Comparison of ENCODE assay signal across 8 cellular contexts in genomic region chr15:64381000-64381751, GRCh38. TPM values are rescaled to one million over a fixed set of nuclear protein-coding genes. Genes with fewer than 3 reads are reported as not detected.
DNase-seq lines count a peak whose midpoint lies in the region; ATAC-seq and TF ChIP-seq lines count a peak whose summit lies in the region.

Gene PCLAF (minus strand): TSS chr15:64381441. CDS start chr15:64381371, 70 bp downstream.

- no peaks in the 10 kb centered on the region for H3K27me3 ChIP-seq in IMR-90 (ENCODE audit: control insufficient read depth, insufficient read depth, low read length)

- H3K4me1 ChIP-seq in IMR-90 (ENCODE audit: control insufficient read depth, insufficient read depth, low read length) (peaks cover 2% of the 10 kb centered on the region), OCI-LY7 (ENCODE audit: insufficient read depth, low read length, poor library complexity, severe bottlenecking) (peaks cover 21% of the 10 kb centered on the region)

- peak within 1 kb of the TSS; percentile 12; the same call in 1 of the 2 replicates for H3K4ac ChIP-seq in IMR-90 (ENCODE audit: low read depth, low read length)

- ATAC-seq in GM21529 (IDR thresholded peaks at IDR 0.05; ENCODE audit: unreplicated experiment) (peak; percentile 97), IMR-90 (ENCODE audit: low read depth) (peak; percentile 99)

- H4K20me1 ChIP-seq in IMR-90 (ENCODE audit: insufficient read depth, low read length) (no peaks in the 10 kb centered on the region), OCI-LY7 (ENCODE audit: insufficient read depth, low read length) (peaks cover 5% of the 10 kb centered on the region)

- peak within 1 kb of the TSS; percentile 26; the same call in 1 of the 2 replicates for H4K91ac ChIP-seq in IMR-90 (ENCODE audit: insufficient read depth, low read depth, low read length)

- H3K4me2 ChIP-seq in IMR-90 (ENCODE audit: low read depth, low read length) (peak within 1 kb of the TSS; percentile 87), OCI-LY7 (ENCODE audit: low read length) (peak within 1 kb of the TSS; percentile 90)

- H3K79me2 ChIP-seq in OCI-LY7 (ENCODE audit: insufficient read depth, low read depth, low read length), result peaks cover 42% of the 10 kb centered on the region

- DNase-seq in DMS153 (lab: John Stamatoyannopoulos, UW) (peak; percentile 65), IMR-90 (peak; percentile 94), OCI-LY7 (ENCODE audit: low spot score) (peak; percentile 98), epidermal melanocyte (ENCODE audit: insufficient read length, low spot score) (peak; percentile 98), middle frontal gyrus (ENCODE audit: extremely low spot score, low spot score) (peak; percentile 89)
- DNase-seq in activated CD8-positive, alpha-beta memory T cell treated with anti-CD3 and anti-CD28 coated beads, Interleukin-2, amount 50 U/mL, for 48 hours, result peak; percentile 95
- DNase-seq in stimulated activated CD8-positive, alpha-beta memory T cell treated with anti-CD3 and anti-CD28 coated beads, Interleukin-2, amount 100 ng/mL, for 1 hour (ENCODE audit: low read depth in 2 of 2), result peak; percentile 72 to 81

- H3K23ac ChIP-seq in IMR-90 (ENCODE audit: low read depth, low read length), result peak within 1 kb of the TSS; percentile 60; the same call in 1 of the 2 replicates

- no peaks in the 10 kb centered on the region for H3K9me2 ChIP-seq in OCI-LY7 (ENCODE audit: insufficient read depth, low read length)

- POLR2A ChIA-PET in IMR-90 (lab: Charles Lee; ENCODE audit: unreplicated experiment), result no interaction called here
- POLR2A ChIA-PET in OCI-LY7 (lab: Charles Lee), result interaction anchor here (1.1 kb wide), 1 partner anchor 76 kb away, joined by 3 read pairs; no protein-coding TSS in a partner anchor

- peaks cover 0 to 20% of the 10 kb centered on the region in 2 experiments; a peak in 2 of 4 replicates for H3K79me1 ChIP-seq in IMR-90 (ENCODE audit: low read depth in 1 of 2, low read length in 2 of 2)

- no peak within 1 kb of the TSS for H2BK120ac ChIP-seq in IMR-90 (ENCODE audit: low read depth, low read length)

- no peak for TF ChIP-seq RAD21 in IMR-90 (IDR thresholded peaks at IDR 0.05; ENCODE audit: low read length)

- intact Hi-C loops in IMR-90 (cut with micrococcal nuclease), result no loop called here
- intact Hi-C loops in OCI-LY7 (cut with micrococcal nuclease; ENCODE audit: unreplicated experiment), result loop anchor here (5.0 kb wide), 1 partner anchor 289 kb away; the partner anchor contains the start of gene CIAO2A

- dilution Hi-C loops in IMR-90 (cut with HindIII; ENCODE audit: low sequenced_read_pairs, unreplicated experiment), result no loop called here

- BruUV-seq in IMR-90 (replicated peaks; lab: Mats Ljungman, UMichigan) (no TSS peak), OCI-LY7 (replicated peaks; lab: Mats Ljungman, UMichigan) (TSS peak; percentile 76)

- TF ChIP-seq CTCF in IMR-90 (conservative IDR thresholded peaks at IDR 0.05; ENCODE audit: low read depth, low read length) (no peak), OCI-LY7 (conservative IDR thresholded peaks at IDR 0.05; ENCODE audit: low read length) (no peak; the same call in 1 of the 2 replicates)

- TF ChIP-seq POLR2A in IMR-90 (IDR thresholded peaks at IDR 0.05; ENCODE audit: low read depth, low read length), result peak; percentile 82

- peak within 1 kb of the TSS; percentile 40; the same call in 1 of the 2 replicates for H3K56ac ChIP-seq in IMR-90 (ENCODE audit: extremely low read depth, insufficient read depth, low read length)

- H2BK15ac ChIP-seq in IMR-90 (ENCODE audit: low read depth, low read length), result no peak within 1 kb of the TSS

- H3K18ac ChIP-seq in IMR-90 (ENCODE audit: low read depth, low read length), result no peak within 1 kb of the TSS

- H2AFZ ChIP-seq in IMR-90 (replicated peaks; ENCODE audit: low read length, poor library complexity) (peak within 1 kb of the TSS; percentile 87), OCI-LY7 (ENCODE audit: low read length) (peak within 1 kb of the TSS; percentile 91)

- H3K9me3 ChIP-seq in IMR-90 (ENCODE audit: control insufficient read depth, insufficient read depth, low read length), result no peaks in the 10 kb centered on the region
- H3K9me3 ChIP-seq in OCI-LY7 (ENCODE audit: low read length), result no peaks in the 10 kb centered on the region

- H2AK9ac ChIP-seq in IMR-90 (replicated peaks; ENCODE audit: low read depth, low read length, poor library complexity), result peak within 1 kb of the TSS; percentile 51

- in situ Hi-C loops in IMR-90 (cut with MboI; ENCODE audit: low sequenced_read_pairs), result no loop called here

- no peak within 1 kb of the TSS for H2BK5ac ChIP-seq in IMR-90 (ENCODE audit: low read depth, low read length, poor library complexity, severe bottlenecking)

- H3K36me3 ChIP-seq in IMR-90 (ENCODE audit: control insufficient read depth, insufficient read depth, low read length), result no peaks in the 10 kb centered on the region
- H3K36me3 ChIP-seq in OCI-LY7 (ENCODE audit: insufficient read depth, low read length), result peaks cover 40% of the 10 kb centered on the region

- H4K8ac ChIP-seq in IMR-90 (ENCODE audit: low read depth in 2 of 2, low read length in 2 of 2), result peak within 1 kb of the TSS; percentile 65 to 68; a peak in 3 of 4 replicates

- H2AK5ac ChIP-seq in IMR-90 (ENCODE audit: low read depth, low read length), result peak within 1 kb of the TSS; percentile 10; the same call in 1 of the 2 replicates

- CTCF ChIA-PET in IMR-90 (lab: Yijun Ruan, JAX) (no interaction called here), OCI-LY7 (lab: Charles Lee; ENCODE audit: unreplicated experiment) (no interaction called here)

- H3K9me1 ChIP-seq in IMR-90 (ENCODE audit: insufficient read depth, low read length), result no peaks in the 10 kb centered on the region

- no peak within 1 kb of the TSS for H4K5ac ChIP-seq in IMR-90 (ENCODE audit: low read depth, low read length)

- no peak within 1 kb of the TSS for H2BK20ac ChIP-seq in IMR-90 (ENCODE audit: low read depth, low read length)

- H3K9ac ChIP-seq in IMR-90 (ENCODE audit: low read depth, low read length), result peak within 1 kb of the TSS; percentile 38; the same call in 1 of the 2 replicates

- no peak within 1 kb of the TSS; the same call in 1 of the 2 replicates for H3K27ac ChIP-seq in IMR-90 (ENCODE audit: insufficient read depth, low read length)
- H3K27ac ChIP-seq in OCI-LY7 (ENCODE audit: low read depth, low read length, poor library complexity, severe bottlenecking), result peak within 1 kb of the TSS; percentile 52

- peak within 1 kb of the TSS; percentile 15; the same call in 1 of the 2 replicates for H3K14ac ChIP-seq in IMR-90 (replicated peaks; ENCODE audit: low read depth, low read length)

- H3K4me3 ChIP-seq in IMR-90 (ENCODE audit: insufficient read depth, low read depth, low read length), result peak within 1 kb of the TSS; percentile 71
- peak within 1 kb of the TSS; percentile 94 for H3K4me3 ChIP-seq in OCI-LY7 (ENCODE audit: low read depth, low read length, poor library complexity, severe bottlenecking)

- WGBS in IMR-90 (ENCODE audit: extremely low coverage in 2 of 2, insufficient read length in 1 of 2), 2 experiments, result 9% methylated on average over 7 of the region's 38 CpGs; no CpG with 5 or more reads in 1 of the 2 experiments

TF ChIP-seq in IMR-90, 13 proteins besides CTCF, POLR2A, EP300 and RAD21:
- no peak for TF ChIP-seq RFX5 (IDR thresholded peaks at IDR 0.05; ENCODE audit: low read depth, low read length)
- peak; percentile 65; the same call in 1 of the 2 replicates for TF ChIP-seq FOS (IDR thresholded peaks at IDR 0.05; ENCODE audit: low read depth, low read length)
- no peak for TF ChIP-seq RCOR1 (IDR thresholded peaks at IDR 0.05; ENCODE audit: insufficient replicate concordance, low read length)

RNA-seq across cellular contexts. Expression of gene PCLAF, which starts in this region (rescaled TPM):
- total RNA-seq in IMR-90 (2012; rRNA removed), result 12.9 and 34.2 TPM in 2 replicates
- 57.3 and 60.5 TPM in 2 replicates for polyA plus RNA-seq in IMR-90 (2012; rRNA removed)
- polyA plus RNA-seq in IMR-90 (2012; cell fraction: cytosol; rRNA removed), result 8.3 and 14.6 TPM in 2 replicates
- polyA plus RNA-seq in IMR-90 (2012; cell fraction: nucleus; rRNA removed; ENCODE audit: low replicate concordance), result 3.0 and 12.8 TPM in 2 replicates
- 49.3 TPM in 2 replicates for total RNA-seq in OCI-LY7 (2014; rRNA removed; shearing (Covaris generic))
- total RNA-seq in OCI-LY7 (2022), result 99.5 and 100 TPM in 2 replicates
